19 cellular contexts compared by ENCODE assay signal in genomic region chr6:168671863-168672546, GRCh38.
"Had no signal": no experiment of that assay in that cellular context is flagged by ENCODE, and none has a peak within 500 bp of the region (broad histone marks: within the 10 kb centered on the region; RNA-seq: fewer than 3 reads in every experiment).

No MANE protein-coding gene starts in this region.

- FAIRE-seq: kidney had no signal

- H3K36me3 ChIP-seq: esophagus muscularis mucosa, gastrocnemius medialis, heart right ventricle, prostate gland, upper lobe of right lung, vagina had no signal

- H3K79me2 ChIP-seq: parathyroid adenoma had no signal

- H3K27ac ChIP-seq: epithelial cell of prostate, esophagus muscularis mucosa, gastrocnemius medialis, heart right ventricle, parathyroid adenoma, prostate gland, upper lobe of right lung, vagina had no signal

- H3K36me3 Mint-ChIP-seq: natural killer cell had no signal

- H3K4me3 Mint-ChIP-seq: central memory CD8-positive, alpha-beta T cell; dendritic cell treated with granulocyte-macrophage colony-stimulating factor and Interleukin-4, amounts not matched to agents 40 ng/mL and 50 ng/mL, for 4 days; effector memory CD8-positive, alpha-beta T cell; natural killer cell; neural crest cell had no signal

- H3K4me3 ChIP-seq: esophagus muscularis mucosa, gastrocnemius medialis, heart right ventricle, prostate gland, upper lobe of right lung, vagina had no signal

- H3K27me3 ChIP-seq: esophagus muscularis mucosa, upper lobe of right lung, vagina had no signal

- H3K9ac ChIP-seq: parathyroid adenoma had no signal

- H3K9me3 ChIP-seq: esophagus muscularis mucosa, gastrocnemius medialis, heart right ventricle, prostate gland, upper lobe of right lung, vagina had no signal

- H3K27ac Mint-ChIP-seq: dendritic cell treated with granulocyte-macrophage colony-stimulating factor and Interleukin-4, amounts not matched to agents 40 ng/mL and 50 ng/mL, for 4 days; effector memory CD8-positive, alpha-beta T cell; natural killer cell had no signal

- H2AFZ ChIP-seq: parathyroid adenoma had no signal

- DNase-seq: effector memory CD8-positive, alpha-beta T cell; gastrocnemius medialis; heart right ventricle; left cardiac atrium; mammary epithelial cell; natural killer cell; nucleus accumbens; retina; stimulated activated naive CD4-positive, alpha-beta T cell treated with Interleukin-2 at 50 U/mL for 16 hours had no signal

- H3K4me1 Mint-ChIP-seq: central memory CD8-positive, alpha-beta T cell; natural killer cell had no signal

- H3K9me3 Mint-ChIP-seq: central memory CD8-positive, alpha-beta T cell; effector memory CD8-positive, alpha-beta T cell; natural killer cell; neural crest cell had no signal

- H3K27me3 Mint-ChIP-seq: dendritic cell treated with granulocyte-macrophage colony-stimulating factor and Interleukin-4, amounts not matched to agents 40 ng/mL and 50 ng/mL, for 4 days had no signal

- H3K4me1 ChIP-seq: esophagus muscularis mucosa, gastrocnemius medialis, heart right ventricle, parathyroid adenoma, prostate gland, upper lobe of right lung had no signal
